Comparison of ENCODE assay signal across 3 cellular contexts in genomic region chr2:16177671-16178180, GRCh38.
"Had no signal": no experiment of that assay in that cellular context is flagged by ENCODE, and none has a peak within 500 bp of the region (broad histone marks: within the 10 kb centered on the region; RNA-seq: fewer than 3 reads in every experiment).

No MANE protein-coding gene starts in this region.

- DNase-seq: GDM1, GF-D8 had no signal

- ATAC-seq: GM12878 had no signal

- H3K4me3 ChIP-seq: GM12878 had no signal
